13 cellular contexts compared by ENCODE assay signal in the genomic region with DNA sequence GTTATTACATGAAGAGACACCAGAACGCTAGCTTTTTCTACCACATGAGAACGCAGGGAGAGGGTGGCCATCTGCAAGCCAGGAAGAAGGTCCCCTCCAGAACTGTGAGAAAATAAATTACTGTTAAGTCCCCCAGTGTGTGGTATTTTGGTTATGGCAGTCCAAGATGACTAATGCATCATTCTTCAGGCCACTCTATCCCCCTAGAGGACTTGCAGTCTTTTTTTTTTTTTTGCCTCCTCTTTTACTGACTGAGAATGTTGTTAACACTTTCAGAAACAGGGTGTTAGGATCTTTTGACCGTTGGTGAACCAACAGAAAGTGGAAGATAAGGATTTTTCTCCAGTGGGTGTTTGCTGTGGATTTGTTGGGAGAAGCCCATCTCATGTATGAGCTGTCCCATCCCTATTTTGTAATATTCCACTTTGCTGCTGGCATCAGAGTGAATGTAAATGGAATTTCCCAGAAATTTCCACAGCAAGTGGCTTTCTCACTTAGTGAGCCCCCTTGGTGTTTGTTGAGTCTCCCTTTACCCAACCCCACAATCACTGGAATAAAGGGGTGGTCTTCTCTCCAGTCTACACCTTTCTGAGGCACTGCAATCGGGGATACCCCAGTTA. TPM values are rescaled to one million over a fixed set of nuclear protein-coding genes. Genes with fewer than 3 reads are reported as not detected.
DNase-seq lines count a peak whose midpoint lies in the region; ATAC-seq and TF ChIP-seq lines count a peak whose summit lies in the region.
"Had no signal": no experiment of that assay in that cellular context is flagged by ENCODE, and none has a peak within 500 bp of the region (broad histone marks: within the 10 kb centered on the region; RNA-seq: fewer than 3 reads in every experiment).

No MANE protein-coding gene starts in this region.

- TF ChIP-seq CTCF in astrocyte of the spinal cord (IDR thresholded peaks at IDR 0.05; ENCODE audit: low read depth, low read length): no peak
- no peak for TF ChIP-seq CTCF in left lung (IDR thresholded peaks at IDR 0.05)

- no peaks in the 10 kb centered on the region for H3K27me3 ChIP-seq in left lung
- H3K27me3 ChIP-seq: BE2C had no signal

- no peak for DNase-seq in Right ventricle myocardium inferior (ENCODE audit: missing footprints)
- DNase-seq in cardiac septum (ENCODE audit: low spot score): no peak
- DNase-seq in astrocyte of the spinal cord (ENCODE audit: low read depth, low spot score): peak; percentile 84
- no peak for DNase-seq in left lung
- DNase-seq in DMS153 treated with DMSO at 0.1 percent for 48 hours (lab: John Stamatoyannopoulos, UW; ENCODE audit: unreplicated experiment): no peak
- no peak for DNase-seq in HuH-7 (ENCODE audit: low spot score)
- DNase-seq in globus pallidus (ENCODE audit: low spot score): no peak
- DNase-seq: activated CD4-positive, alpha-beta memory T cell treated with anti-CD3 and anti-CD28 coated beads for 36 hours; amniotic stem cell; BE2C; SIG-M5 had no signal

- H3K9me3 ChIP-seq in left lung: no peaks in the 10 kb centered on the region
- H3K9me3 ChIP-seq: BE2C had no signal

- in situ Hi-C loops in astrocyte of the spinal cord (cut with HindIII; ENCODE audit: low sequenced_read_pairs): no loop called here

- ATAC-seq in Right ventricle myocardium inferior (peak; percentile 74), left lung (peak; percentile 49), HG02642 (IDR thresholded peaks at IDR 0.05; ENCODE audit: poor library complexity, unreplicated experiment) (no peak)
- ATAC-seq: esophagus mucosa had no signal

- peaks cover 12 to 54% of the 10 kb centered on the region in 2 donors for H3K4me1 ChIP-seq in left lung

- intact Hi-C loops in Right ventricle myocardium inferior (cut with DNase I): no loop called here
- intact Hi-C loops in cardiac septum (cut with DNase I): no loop called here
- intact Hi-C loops in left lung (cut with DNase I): no loop called here

- H3K36me3 ChIP-seq in left lung: no peaks in the 10 kb centered on the region

- H3K4me3 ChIP-seq in astrocyte of the spinal cord (ENCODE audit: low read depth, low read length) (no peak overlapping the region), left lung (no peak overlapping the region)

- H3K27ac ChIP-seq in left lung: peak overlapping the region; percentile 14 to 31

RNA-seq across cellular contexts. Expression of a gene that starts 37.9 kb away (rescaled TPM):
- total RNA-seq in Right ventricle myocardium inferior (123 TPM), cardiac septum (69.4 TPM), left lung (10 to 100 TPM; 78.8 to 92.9 TPM)
